12 cellular contexts compared by ENCODE assay signal in genomic region chr10:72340911-72341310, GRCh38. TPM values are rescaled to one million over a fixed set of nuclear protein-coding genes. Genes with fewer than 3 reads are reported as not detected.
DNase-seq lines count a peak whose midpoint lies in the region; ATAC-seq and TF ChIP-seq lines count a peak whose summit lies in the region.
"Had no signal": no experiment of that assay in that cellular context is flagged by ENCODE, and none has a peak within 500 bp of the region (broad histone marks: within the 10 kb centered on the region; RNA-seq: fewer than 3 reads in every experiment).

No MANE protein-coding gene starts in this region.

- peak overlapping the region; percentile 4 for H4K8ac ChIP-seq in mesenchymal stem cell (ENCODE audit: low read length)

- H3K27ac Mint-ChIP-seq in central memory CD8-positive, alpha-beta T cell (ENCODE audit: low read depth): peak overlapping the region; percentile 55

- H3K14ac ChIP-seq in mesenchymal stem cell (ENCODE audit: low read length in 2 of 2): no peak overlapping the region

- H3K4me2 ChIP-seq in mesenchymal stem cell (ENCODE audit: low read length, poor library complexity, severe bottlenecking): no peak overlapping the region

- peak overlapping the region; percentile 65 for H4K91ac ChIP-seq in mesenchymal stem cell (ENCODE audit: low read length)

- H3K4me1 ChIP-seq in left ventricle myocardium inferior (peaks cover 30% of the 10 kb centered on the region), heart right ventricle (peaks cover 10 to 32% (median 19%) of the 10 kb centered on the region in 9 donors), mesenchymal stem cell (ENCODE audit: control insufficient read depth, insufficient read depth, low read depth, low read length) (peaks cover 25% of the 10 kb centered on the region), upper lobe of right lung (peaks cover 26% of the 10 kb centered on the region)
- H3K4me1 ChIP-seq: Caco-2 had no signal

- H3K23ac ChIP-seq in mesenchymal stem cell (ENCODE audit: low read length in 2 of 2): no peak overlapping the region

- no peak overlapping the region for H2AFZ ChIP-seq in mesenchymal stem cell (ENCODE audit: low read depth, low read length)

- DNase-seq in left ventricle myocardium inferior (peak; percentile 12), heart right ventricle (no peak), mesenchymal stem cell (no peak), upper lobe of right lung (peak; percentile 82), HEK293T (ENCODE audit: extremely low spot score) (no peak)
- DNase-seq in central memory CD8-positive, alpha-beta T cell (ENCODE audit: low spot score in 2 of 2): no peak
- no peak for DNase-seq in effector CD8-positive, alpha-beta T cell (lab: John Stamatoyannopoulos, UW)
- DNase-seq: NCI-H226 had no signal

- no peaks in the 10 kb centered on the region for H3K9me3 Mint-ChIP-seq in central memory CD8-positive, alpha-beta T cell

- peaks cover 35% of the 10 kb centered on the region for H3K4me1 Mint-ChIP-seq in central memory CD8-positive, alpha-beta T cell

- H2BK5ac ChIP-seq in mesenchymal stem cell (ENCODE audit: low read depth, low read length, poor library complexity, severe bottlenecking): no peak overlapping the region

- no peak for ATAC-seq in heart right ventricle
- ATAC-seq in central memory CD8-positive, alpha-beta T cell (replicated peaks; ENCODE audit: extremely low read depth, poor library complexity, severe bottlenecking): no peak
- ATAC-seq in upper lobe of right lung: peak; percentile 62
- ATAC-seq in GM21381 (IDR thresholded peaks at IDR 0.05; ENCODE audit: unreplicated experiment): no peak

- H2BK120ac ChIP-seq in mesenchymal stem cell (ENCODE audit: low read depth, low read length): no peak overlapping the region

- POLR2A ChIA-PET in HEK293T (lab: Yijun Ruan, JAX): no interaction called here

- no peak for TF ChIP-seq CTCF in left ventricle myocardium inferior (IDR thresholded peaks at IDR 0.05; ENCODE audit: borderline replicate concordance)
- TF ChIP-seq CTCF in heart right ventricle (IDR thresholded peaks at IDR 0.05): no peak
- TF ChIP-seq CTCF in upper lobe of right lung (IDR thresholded peaks at IDR 0.05): no peak

- H3K79me1 ChIP-seq in mesenchymal stem cell (replicated peaks; ENCODE audit: low read length, poor library complexity, severe bottlenecking): peaks cover 35% of the 10 kb centered on the region

- 85 to 86% methylated on average over 14 of the region's 14 CpGs for WGBS in heart right ventricle, 2 donors
- WGBS in mesenchymal stem cell: 89% methylated on average over 14 of the region's 14 CpGs

- H3K4ac ChIP-seq in mesenchymal stem cell (ENCODE audit: low read depth in 1 of 2, low read length in 2 of 2): peak overlapping the region in 1 of 2 experiments; percentile 66

- H3K4me3 ChIP-seq in left ventricle myocardium inferior (no peak overlapping the region), heart right ventricle (no peak overlapping the region), mesenchymal stem cell (ENCODE audit: insufficient read depth in 1 of 2, low read depth in 1 of 2, low read length in 2 of 2) (no peak overlapping the region), upper lobe of right lung (no peak overlapping the region)
- H3K4me3 ChIP-seq: heart left ventricle, mucosa of descending colon had no signal

- H2AK5ac ChIP-seq in mesenchymal stem cell (ENCODE audit: low read length, severe bottlenecking): peak overlapping the region; percentile 12

- H3K9me3 ChIP-seq in left ventricle myocardium inferior (replicated peaks): no peaks in the 10 kb centered on the region
- H3K9me3 ChIP-seq in heart right ventricle: no peaks in the 10 kb centered on the region
- H3K9me3 ChIP-seq in mesenchymal stem cell (ENCODE audit: control insufficient read depth, low read length): no peaks in the 10 kb centered on the region
- no peaks in the 10 kb centered on the region for H3K9me3 ChIP-seq in upper lobe of right lung
- H3K9me3 ChIP-seq: Caco-2, heart left ventricle, mucosa of descending colon had no signal

- H3K18ac ChIP-seq in mesenchymal stem cell (ENCODE audit: low read depth in 1 of 2, low read length in 2 of 2): peak overlapping the region in 1 of 2 experiments; percentile 33

- CTCF ChIA-PET in HEK293T (lab: Yijun Ruan, JAX): no interaction called here

- H3K36me3 Mint-ChIP-seq in central memory CD8-positive, alpha-beta T cell (ENCODE audit: insufficient read depth): peaks cover 23% of the 10 kb centered on the region

- intact Hi-C loops in left ventricle myocardium inferior (cut with micrococcal nuclease): no loop called here
- intact Hi-C loops in heart right ventricle (cut with DNase I): loop anchor here in 3 of 10 donors (10.0 kb wide), 3 partner anchors 206 to 446 kb away; no protein-coding TSS in a partner anchor
- intact Hi-C loops in upper lobe of right lung (cut with DNase I): loop anchor here (5.0 kb wide), 1 partner anchor 389 kb away; no protein-coding TSS in a partner anchor

- H3K27ac ChIP-seq in left ventricle myocardium inferior (replicated peaks) (no peak overlapping the region), heart right ventricle (no peak overlapping the region), mesenchymal stem cell (ENCODE audit: low read length, poor library complexity, severe bottlenecking) (no peak overlapping the region), upper lobe of right lung (peak overlapping the region; percentile 53)

- H3K27me3 Mint-ChIP-seq in central memory CD8-positive, alpha-beta T cell: no peaks in the 10 kb centered on the region

- H3K9ac ChIP-seq in mesenchymal stem cell (ENCODE audit: low read length): no peak overlapping the region

- H3K4me3 Mint-ChIP-seq in central memory CD8-positive, alpha-beta T cell: no peak overlapping the region

- H2BK12ac ChIP-seq in mesenchymal stem cell (ENCODE audit: low read length in 2 of 2): peak overlapping the region in 1 of 2 experiments; percentile 49

- no peak overlapping the region for H2BK15ac ChIP-seq in mesenchymal stem cell (ENCODE audit: low read depth, poor library complexity, severe bottlenecking)

- H3K27me3 ChIP-seq in left ventricle myocardium inferior (ENCODE audit: low read depth): no peaks in the 10 kb centered on the region
- no peaks in the 10 kb centered on the region for H3K27me3 ChIP-seq in heart right ventricle
- no peaks in the 10 kb centered on the region for H3K27me3 ChIP-seq in mesenchymal stem cell (ENCODE audit: control insufficient read depth in 1 of 2, insufficient read depth in 1 of 2, low read length in 2 of 2)
- no peaks in the 10 kb centered on the region for H3K27me3 ChIP-seq in upper lobe of right lung
- H3K27me3 ChIP-seq: heart left ventricle had no signal

- H3K36me3 ChIP-seq in left ventricle myocardium inferior (peaks cover 70% of the 10 kb centered on the region), heart right ventricle (peaks cover 0 to 88% (median 42%) of the 10 kb centered on the region in 9 donors), mesenchymal stem cell (ENCODE audit: control insufficient read depth in 1 of 2, insufficient read depth in 2 of 2, low read depth in 1 of 2, low read length in 2 of 2) (peaks cover 66 to 76% of the 10 kb centered on the region in 2 experiments), upper lobe of right lung (peaks cover 92% of the 10 kb centered on the region)

TF ChIP-seq in HEK293T, 16 proteins besides CTCF, POLR2A, EP300 and RAD21:
- TF ChIP-seq L3MBTL2 (conservative IDR thresholded peaks at IDR 0.05) (no peak), FOXA1 (IDR thresholded peaks at IDR 0.05) (no peak), BHLHE40 (IDR thresholded peaks at IDR 0.05; ENCODE audit: borderline replicate concordance) (no peak), TARDBP (IDR thresholded peaks at IDR 0.05) (no peak), ZNF384 (IDR thresholded peaks at IDR 0.05) (no peak), CTBP1 (IDR thresholded peaks at IDR 0.05; ENCODE audit: borderline replicate concordance) (no peak), ELF4 (IDR thresholded peaks at IDR 0.05) (no peak), NFRKB (IDR thresholded peaks at IDR 0.05) (no peak), PKNOX1 (IDR thresholded peaks at IDR 0.05) (no peak)
TF ChIP-seq in HEK293T: peak in this region for 0.

RNA-seq across cellular contexts. Expression of gene DNAJB12, which starts 13.8 kb away (rescaled TPM):
- total RNA-seq in left ventricle myocardium inferior (25.6 TPM), heart right ventricle (10 to 100 TPM; 24.4 to 32.8 (median 28.9) TPM), upper lobe of right lung (39.9 TPM)
- 10 to 100 TPM; 22.6 to 27.5 TPM for polyA plus RNA-seq in heart right ventricle
- 28.6 TPM for polyA plus RNA-seq in mesenchymal stem cell (2013, experiment 1 of 2)
- polyA plus RNA-seq in mesenchymal stem cell (2013, experiment 2 of 2): 27.7 TPM

Comparison
In these comparisons a context has a peak if more than half of its experiments do, and no peak if none do; other contexts are left out.
1. DNase-seq: peak in left ventricle myocardium inferior (single experiment) and upper lobe of right lung (single experiment); none in heart right ventricle (0 of 2), central memory CD8-positive, alpha-beta T cell (0 of 2), mesenchymal stem cell (single experiment), HEK293T (single experiment) and effector CD8-positive, alpha-beta T cell (single experiment).